ENCODE assay signal across 9 cellular contexts in the genomic region with DNA sequence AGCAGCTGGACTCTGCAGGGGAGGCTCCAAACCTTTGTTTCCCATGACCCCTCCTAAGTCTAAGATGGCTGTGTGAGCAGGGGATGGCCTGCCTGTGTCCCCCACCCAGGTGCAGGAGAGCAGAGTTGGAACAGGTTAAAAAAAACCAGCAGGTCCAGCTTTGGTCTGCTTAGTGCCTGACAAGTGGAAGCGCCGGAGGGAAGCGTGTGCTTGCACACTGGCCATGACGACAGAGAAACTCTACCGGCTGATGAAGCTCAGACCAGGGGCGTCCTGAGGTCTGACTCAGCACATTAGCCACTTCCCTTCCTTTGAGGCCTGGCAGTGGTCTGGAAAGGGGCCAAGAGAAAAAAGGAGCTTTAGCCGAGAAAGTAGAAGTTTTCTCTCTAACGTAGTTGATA.
DNase-seq lines count a peak whose midpoint lies in the region; ATAC-seq and TF ChIP-seq lines count a peak whose summit lies in the region.
"Had no signal": no experiment of that assay in that cellular context is flagged by ENCODE, and none has a peak within 500 bp of the region (broad histone marks: within the 10 kb centered on the region; RNA-seq: fewer than 3 reads in every experiment).

No MANE protein-coding gene starts in this region.

- H3K4me1 Mint-ChIP-seq in natural killer cell treated with Interleukin-12 subunit alpha and Interleukin-12 subunit beta and Interleukin-15 and Interleukin-18, amount 100 ng/mL, for 72 hours (ENCODE audit: low read depth in 2 of 2): peaks cover 24 to 27% of the 10 kb centered on the region in 2 donors

- no TSS peak for BruUV-seq in mammary epithelial cell (replicated peaks; lab: Mats Ljungman, UMichigan)

- H3K27me3 ChIP-seq in DND-41 (ENCODE audit: insufficient read depth, low read length, poor library complexity): no peaks in the 10 kb centered on the region
- no peaks in the 10 kb centered on the region for H3K27me3 ChIP-seq in mammary epithelial cell (ENCODE audit: insufficient read depth, low read length)
- H3K27me3 ChIP-seq: breast epithelium had no signal

- in situ Hi-C loops in mammary epithelial cell (cut with MboI; ENCODE audit: low sequenced_read_pairs in 2 of 2): no loop called here

- TF ChIP-seq CTCF in DND-41 (IDR thresholded peaks at IDR 0.05; ENCODE audit: borderline replicate concordance, extremely low read depth, low read length, poor library complexity, severe bottlenecking) (no peak), mammary epithelial cell (conservative IDR thresholded peaks at IDR 0.05 in 1 of 2, IDR thresholded peaks at IDR 0.05 in 1 of 2; ENCODE audit: extremely low read depth in 1 of 2, insufficient read depth in 1 of 2, low read depth in 1 of 2, low read length in 2 of 2) (no peak)

- no peak overlapping the region for H3K4me2 ChIP-seq in DND-41 (ENCODE audit: insufficient read depth, low read length)
- no peak overlapping the region for H3K4me2 ChIP-seq in mammary epithelial cell (ENCODE audit: insufficient read depth, low read depth, low read length)

- H3K9ac ChIP-seq in DND-41 (ENCODE audit: low read depth, low read length): no peak overlapping the region
- no peak overlapping the region for H3K9ac ChIP-seq in mammary epithelial cell (ENCODE audit: insufficient read depth, low read length)

- no peaks in the 10 kb centered on the region for H3K36me3 Mint-ChIP-seq in natural killer cell treated with Interleukin-12 subunit alpha and Interleukin-12 subunit beta and Interleukin-15 and Interleukin-18, amount 100 ng/mL, for 72 hours

- dilution Hi-C loops in mammary epithelial cell (cut with HindIII; ENCODE audit: low sequenced_read_pairs): no loop called here

- CTCF ChIA-PET in mammary epithelial cell (lab: Charles Lee; ENCODE audit: low non-redundant PET): no interaction called here

- H3K27ac ChIP-seq in DND-41 (ENCODE audit: low read length) (no peak overlapping the region), mammary epithelial cell (ENCODE audit: insufficient read depth, low read depth, low read length) (no peak overlapping the region)
- H3K27ac ChIP-seq: breast epithelium had no signal

- H3K9me3 ChIP-seq in DND-41 (ENCODE audit: insufficient read depth, low read length, severe bottlenecking) (no peaks in the 10 kb centered on the region), mammary epithelial cell (replicated peaks; ENCODE audit: insufficient read depth, low read length) (peaks cover 7% of the 10 kb centered on the region)
- H3K9me3 ChIP-seq: breast epithelium had no signal

- H3K79me2 ChIP-seq in DND-41 (ENCODE audit: insufficient read depth, low read length) (no peaks in the 10 kb centered on the region), mammary epithelial cell (ENCODE audit: insufficient read depth, low read length) (no peaks in the 10 kb centered on the region)

- peaks cover 18 to 48% of the 10 kb centered on the region in 2 donors for H3K27me3 Mint-ChIP-seq in natural killer cell treated with Interleukin-12 subunit alpha and Interleukin-12 subunit beta and Interleukin-15 and Interleukin-18, amount 100 ng/mL, for 72 hours

- ATAC-seq in DND-41 (ENCODE audit: insufficient read depth, low read depth): peak; percentile 68; the same call in 2 of the 3 replicates
- peak; percentile 70 for ATAC-seq in GM21528 (IDR thresholded peaks at IDR 0.05; ENCODE audit: low FRiP score, unreplicated experiment)
- ATAC-seq in natural killer cell treated with Interleukin-12 subunit alpha and Interleukin-12 subunit beta and Interleukin-15 and Interleukin-18, amount 100 ng/mL, for 72 hours: peak; percentile 74 to 77
- no peak for ATAC-seq in HG03095 (IDR thresholded peaks at IDR 0.05; ENCODE audit: unreplicated experiment)

- intact Hi-C loops in mammary epithelial cell (cut with micrococcal nuclease): no loop called here

- H2AFZ ChIP-seq in DND-41 (ENCODE audit: low read depth, low read length) (no peak overlapping the region), mammary epithelial cell (ENCODE audit: low read depth, low read length) (no peak overlapping the region)

- H3K36me3 ChIP-seq in DND-41 (ENCODE audit: insufficient read depth, low read length): no peaks in the 10 kb centered on the region
- no peaks in the 10 kb centered on the region for H3K36me3 ChIP-seq in mammary epithelial cell (ENCODE audit: insufficient read depth, low read length)
- H3K36me3 ChIP-seq: breast epithelium had no signal

- WGBS in mammary epithelial cell (ENCODE audit: low coverage, missing lambda C conversion rate): 10% methylated on average over 4 of the region's 8 CpGs

- no peak overlapping the region for H3K4me3 ChIP-seq in DND-41 (ENCODE audit: low read depth in 1 of 2, low read length in 2 of 2)
- no peak overlapping the region for H3K4me3 ChIP-seq in mammary epithelial cell (replicated peaks in 1 of 3; ENCODE audit: insufficient read depth in 1 of 3, low read depth in 2 of 3, low read length in 3 of 3)
- H3K4me3 ChIP-seq: breast epithelium had no signal

- no peaks in the 10 kb centered on the region for H3K9me3 Mint-ChIP-seq in natural killer cell treated with Interleukin-12 subunit alpha and Interleukin-12 subunit beta and Interleukin-15 and Interleukin-18, amount 100 ng/mL, for 72 hours

- peak overlapping the region; percentile 34 for H3K4me3 Mint-ChIP-seq in natural killer cell treated with Interleukin-12 subunit alpha and Interleukin-12 subunit beta and Interleukin-15 and Interleukin-18, amount 100 ng/mL, for 72 hours

- H4K20me1 ChIP-seq in DND-41 (ENCODE audit: insufficient read depth, low read length) (no peaks in the 10 kb centered on the region), mammary epithelial cell (ENCODE audit: insufficient read depth, low read length) (no peaks in the 10 kb centered on the region)

- H3K4me1 ChIP-seq in DND-41 (ENCODE audit: insufficient read depth, low read length): peaks cover 8% of the 10 kb centered on the region
- H3K4me1 ChIP-seq in mammary epithelial cell (ENCODE audit: insufficient read depth, low read length): no peaks in the 10 kb centered on the region
- H3K4me1 ChIP-seq: breast epithelium had no signal

- no peak overlapping the region for H3K27ac Mint-ChIP-seq in natural killer cell treated with Interleukin-12 subunit alpha and Interleukin-12 subunit beta and Interleukin-15 and Interleukin-18, amount 100 ng/mL, for 72 hours

- DNase-seq in DND-41 (peak; percentile 46), NAMALWA (ENCODE audit: low spot score) (peak; percentile 6), mammary epithelial cell (peak; percentile 19), AG20443 (ENCODE audit: low spot score) (no peak)
- DNase-seq in natural killer cell treated with Interleukin-12 subunit alpha and Interleukin-12 subunit beta and Interleukin-15 and Interleukin-18, amount 100 ng/mL, for 72 hours (ENCODE audit: low spot score): no peak
- no peak for DNase-seq in stimulated activated naive CD4-positive, alpha-beta T cell (lab: John Stamatoyannopoulos, UW)

Comparison
In these comparisons a context has a peak if more than half of its experiments do, and no peak if none do; other contexts are left out.
1. DNase-seq: peak in DND-41 (single experiment), NAMALWA (single experiment) and mammary epithelial cell (single experiment); none in natural killer cell treated with Interleukin-12 subunit alpha and Interleukin-12 subunit beta and Interleukin-15 and Interleukin-18, amount 100 ng/mL, for 72 hours (single experiment), AG20443 (single experiment) and stimulated activated naive CD4-positive, alpha-beta T cell (0 of 6).